ENCODE assay signal across 1 cellular context in the genomic region with DNA sequence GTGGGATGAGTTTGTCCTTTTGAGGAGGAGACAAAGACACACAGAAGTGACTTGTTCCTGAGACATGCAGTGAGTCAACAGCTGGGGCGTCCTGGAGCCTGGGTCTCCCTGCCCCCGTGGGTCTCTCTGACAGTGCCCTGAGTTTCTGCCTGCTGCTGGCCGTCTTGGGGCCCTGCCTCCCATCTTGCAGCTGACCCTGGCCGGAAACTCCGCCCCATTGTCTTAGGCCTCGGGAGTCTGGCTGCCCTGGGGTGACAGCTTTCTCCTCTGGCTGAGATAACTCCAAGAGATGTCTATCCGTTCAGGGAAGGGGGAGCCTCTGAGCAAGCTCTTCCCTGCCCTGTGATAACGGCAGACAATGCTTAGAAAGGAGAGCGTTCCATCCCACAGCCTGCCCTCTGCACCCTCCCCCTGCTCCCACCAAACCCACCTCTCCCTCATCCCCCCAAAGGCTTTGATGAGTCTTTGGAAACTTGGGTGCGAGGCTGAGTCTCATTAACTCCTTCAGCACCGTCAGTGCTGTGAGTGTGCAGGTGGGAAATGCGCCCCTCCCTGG.
TF ChIP-seq lines count a peak whose summit lies in the region.

No MANE protein-coding gene starts in this region.

TF ChIP-seq in IMR-90, 13 proteins besides CTCF, POLR2A, EP300 and RAD21 (continued from another document):
- TF ChIP-seq NFE2L2 (IDR thresholded peaks at IDR 0.05; ENCODE audit: low read depth, low read length) (no peak; the same call in 1 of the 2 replicates), CEBPB (IDR thresholded peaks at IDR 0.05; ENCODE audit: low read depth, low read length) (no peak), MAZ (IDR thresholded peaks at IDR 0.05; ENCODE audit: borderline replicate concordance, low read depth, low read length) (peak; percentile 51; the same call in 1 of the 2 replicates), MXI1 (IDR thresholded peaks at IDR 0.05; ENCODE audit: borderline replicate concordance, low read depth, low read length) (no peak), BHLHE40 (IDR thresholded peaks at IDR 0.05; ENCODE audit: low read depth, low read length) (peak; percentile 20; the same call in 1 of the 2 replicates)
- TF ChIP-seq, protein P1, sequence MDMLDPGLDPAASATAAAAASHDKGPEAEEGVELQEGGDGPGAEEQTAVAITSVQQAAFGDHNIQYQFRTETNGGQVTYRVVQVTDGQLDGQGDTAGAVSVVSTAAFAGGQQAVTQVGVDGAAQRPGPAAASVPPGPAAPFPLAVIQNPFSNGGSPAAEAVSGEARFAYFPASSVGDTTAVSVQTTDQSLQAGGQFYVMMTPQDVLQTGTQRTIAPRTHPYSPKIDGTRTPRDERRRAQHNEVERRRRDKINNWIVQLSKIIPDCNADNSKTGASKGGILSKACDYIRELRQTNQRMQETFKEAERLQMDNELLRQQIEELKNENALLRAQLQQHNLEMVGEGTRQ (IDR thresholded peaks at IDR 0.05; ENCODE audit: low read depth, low read length) = no peak
